8 cellular contexts compared by ENCODE assay signal in the genomic region with DNA sequence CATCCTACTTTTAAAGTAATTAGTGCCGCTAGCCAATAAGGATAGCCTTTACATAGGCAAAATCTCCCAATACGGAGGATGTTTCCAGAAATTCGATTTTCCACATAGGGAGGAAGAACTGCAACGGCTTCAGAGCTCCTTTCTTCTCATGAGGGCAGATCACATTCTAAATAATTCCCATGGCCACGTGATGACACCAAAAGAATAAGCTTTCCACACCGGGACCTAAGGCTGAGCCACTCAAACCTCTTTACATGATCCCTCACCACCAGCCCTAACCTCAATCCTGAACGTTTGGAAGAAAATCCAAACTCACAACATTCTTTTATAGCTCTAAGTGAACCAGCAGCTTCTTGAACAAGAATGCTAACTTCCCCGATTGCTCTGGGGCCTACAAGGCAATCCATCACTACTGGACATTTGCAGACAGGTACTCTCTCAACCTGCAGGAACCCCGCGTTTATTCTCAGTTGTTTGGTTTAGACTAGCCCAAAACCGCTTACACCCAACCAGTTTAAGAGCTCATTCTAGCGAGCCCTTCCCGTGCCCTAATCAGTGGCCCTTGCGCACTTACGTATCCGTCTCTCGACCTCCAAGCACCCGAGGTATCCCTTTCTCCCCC. TPM values are rescaled to one million over a fixed set of nuclear protein-coding genes. Genes with fewer than 3 reads are reported as not detected.
A peak's percentile ranks its signal among the peaks of the same experiment; 100 is the strongest.
DNase-seq lines count a peak whose midpoint lies in the region; ATAC-seq and TF ChIP-seq lines count a peak whose summit lies in the region.

No MANE protein-coding gene starts in this region.

- H3K27me3 Mint-ChIP-seq in naive thymus-derived CD4-positive, alpha-beta T cell, result no peaks in the 10 kb centered on the region

- H3K9me3 ChIP-seq in left ventricle myocardium inferior (replicated peaks), result no peaks in the 10 kb centered on the region
- no peaks in the 10 kb centered on the region for H3K9me3 ChIP-seq in duodenal mucosa (ENCODE audit: control insufficient read depth in 1 of 2, low read length in 2 of 2)
- no peaks in the 10 kb centered on the region for H3K9me3 ChIP-seq in naive thymus-derived CD4-positive, alpha-beta T cell (ENCODE audit: control insufficient read depth in 2 of 3, low read length in 3 of 3)

- H3K27ac ChIP-seq in left ventricle myocardium inferior (replicated peaks) (peak overlapping the region; percentile 87), duodenal mucosa (ENCODE audit: low read depth, low read length) (peak overlapping the region; percentile 23)
- peak overlapping the region; percentile 63 for H3K27ac ChIP-seq in naive thymus-derived CD4-positive, alpha-beta T cell (ENCODE audit: low read depth, low read length)

- TF ChIP-seq CTCF in left ventricle myocardium inferior (IDR thresholded peaks at IDR 0.05; ENCODE audit: borderline replicate concordance), result no peak

- no peak for DNase-seq in left ventricle myocardium inferior
- DNase-seq in left cardiac atrium, result no peak
- DNase-seq in OCI-M1 (lab: John Stamatoyannopoulos, UW), result peak; percentile 73
- no peak for DNase-seq in naive thymus-derived CD4-positive, alpha-beta T cell
- DNase-seq in stimulated activated CD4-positive, alpha-beta T cell treated with anti-CD3 and anti-CD28 coated beads, Interleukin-4, amount 100 ng/mL, for 24 hours, result no peak
- no peak for DNase-seq in HuH-7.5 (ENCODE audit: low spot score)

- H3K36me3 ChIP-seq in left ventricle myocardium inferior (no peaks in the 10 kb centered on the region), duodenal mucosa (ENCODE audit: control insufficient read depth in 1 of 2, insufficient read depth in 2 of 2, low read length in 2 of 2) (no peaks in the 10 kb centered on the region)
- H3K36me3 ChIP-seq in naive thymus-derived CD4-positive, alpha-beta T cell (ENCODE audit: control insufficient read depth in 2 of 3, insufficient read depth in 3 of 3, low read length in 3 of 3), result peaks cover 0 to 5% (median 0%) of the 10 kb centered on the region in 3 experiments

- peaks cover 0 to 16% (median 3%) of the 10 kb centered on the region in 5 donors for H3K36me3 Mint-ChIP-seq in naive thymus-derived CD4-positive, alpha-beta T cell

- POLR2A ChIA-PET in naive thymus-derived CD4-positive, alpha-beta T cell (lab: Charles Lee), result interaction anchor here (0.6 to 1.2 kb wide), 2 partner anchors 9 to 54 kb away, joined by 3 read pairs; no protein-coding TSS in a partner anchor

- intact Hi-C loops in left ventricle myocardium inferior (cut with micrococcal nuclease), result no loop called here
- intact Hi-C loops in left cardiac atrium (cut with DNase I), result loop anchor here in 1 of 2 donors (5.0 kb wide), 1 partner anchor 53 kb away; no protein-coding TSS in a partner anchor
- intact Hi-C loops in naive thymus-derived CD4-positive, alpha-beta T cell (cut with micrococcal nuclease), result loop anchor here (1.0 to 10.0 kb wide), 16 partner anchors 42 to 2001 kb away; partner anchors contain the start of genes DNM1L (in 2 of the 2), ETFBKMT (in 2 of the 2), SINHCAF (in 2 of the 2) and YARS2 (in 2 of the 2)

- CTCF ChIA-PET in naive thymus-derived CD4-positive, alpha-beta T cell (lab: Charles Lee), result interaction anchor here (0.6 to 1.4 kb wide), 5 partner anchors 10 to 58 kb away, joined by 3 to 8 read pairs (median 3); partner anchors contain the start of gene IPO8

- peaks cover 26 to 63% (median 53%) of the 10 kb centered on the region in 7 donors for H3K4me1 Mint-ChIP-seq in naive thymus-derived CD4-positive, alpha-beta T cell

- H3K4me1 ChIP-seq in left ventricle myocardium inferior, result peaks cover 37% of the 10 kb centered on the region
- H3K4me1 ChIP-seq in duodenal mucosa (ENCODE audit: control insufficient read depth in 1 of 2, insufficient read depth in 2 of 2, low read length in 2 of 2), result peaks cover 12 to 16% of the 10 kb centered on the region in 2 donors
- peaks cover 13 to 29% of the 10 kb centered on the region in 2 donors for H3K4me1 ChIP-seq in naive thymus-derived CD4-positive, alpha-beta T cell (ENCODE audit: control insufficient read depth in 2 of 2, insufficient read depth in 2 of 2, low read length in 2 of 2)

- ATAC-seq in left cardiac atrium (no peak), HG03565 (IDR thresholded peaks at IDR 0.05; ENCODE audit: unreplicated experiment) (no peak)
- ATAC-seq in naive thymus-derived CD4-positive, alpha-beta T cell, result no peak

- no peaks in the 10 kb centered on the region for H3K9me3 Mint-ChIP-seq in naive thymus-derived CD4-positive, alpha-beta T cell

- H3K27ac Mint-ChIP-seq in naive thymus-derived CD4-positive, alpha-beta T cell, result peak overlapping the region; percentile 77 to 93 (median 87)

- H3K4me3 Mint-ChIP-seq in naive thymus-derived CD4-positive, alpha-beta T cell, result peak overlapping the region; percentile 93 to 99 (median 96)

- H3K4me3 ChIP-seq in left ventricle myocardium inferior (peak overlapping the region; percentile 91), duodenal mucosa (ENCODE audit: low read depth in 1 of 2, low read length in 2 of 2) (peak overlapping the region; percentile 74 to 94)
- peak overlapping the region; percentile 67 for H3K4me3 ChIP-seq in naive thymus-derived CD4-positive, alpha-beta T cell (ENCODE audit: low read length)

- H3K27me3 ChIP-seq in left ventricle myocardium inferior (ENCODE audit: low read depth), result no peaks in the 10 kb centered on the region
- no peaks in the 10 kb centered on the region for H3K27me3 ChIP-seq in duodenal mucosa (ENCODE audit: control insufficient read depth in 1 of 2, insufficient read depth in 2 of 2, low read length in 2 of 2)
- no peaks in the 10 kb centered on the region for H3K27me3 ChIP-seq in naive thymus-derived CD4-positive, alpha-beta T cell (ENCODE audit: control insufficient read depth in 2 of 2, insufficient read depth in 2 of 2, low read length in 2 of 2)

- H3K9ac ChIP-seq in duodenal mucosa (ENCODE audit: low read depth in 1 of 2, low read length in 2 of 2), result peak overlapping the region; percentile 72 to 81

RNA-seq across cellular contexts. Expression of gene CAPRIN2, which starts 0.9 kb away (rescaled TPM):
- 27.5 TPM for total RNA-seq in left ventricle myocardium inferior
- total RNA-seq in left cardiac atrium, result 10 to 100 TPM; 17.9 to 20.9 TPM
- total RNA-seq in naive thymus-derived CD4-positive, alpha-beta T cell, result 10 to 100 TPM; 13.7 to 50.1 (median 28.9) TPM
- 1 to 10 TPM; 6.5 to 7.1 TPM for polyA plus RNA-seq in naive thymus-derived CD4-positive, alpha-beta T cell

RNA-seq across cellular contexts. Expression of gene IPO8, which starts 58.2 kb away (rescaled TPM):
- total RNA-seq in left ventricle myocardium inferior (25.2 TPM), left cardiac atrium (10 to 100 TPM; 21.9 to 28.5 TPM)
- total RNA-seq in naive thymus-derived CD4-positive, alpha-beta T cell, result 10 to 100 TPM; 30.4 to 59.2 (median 44.4) TPM
- polyA plus RNA-seq in naive thymus-derived CD4-positive, alpha-beta T cell, result 10 to 100 TPM; 14.8 to 16.0 TPM

Comparison
In these comparisons a context has a peak if more than half of its experiments do, and no peak if none do; other contexts are left out.
1. H3K27ac ChIP-seq: peak in every context shown above with its lines; median percentile 87 in left ventricle myocardium inferior; 63 in naive thymus-derived CD4-positive, alpha-beta T cell; 23 in duodenal mucosa.